In genomic region chr15:71786673-71787072, GRCh38 we compare ENCODE assay signal across 30 cellular contexts. TPM values are rescaled to one million over a fixed set of nuclear protein-coding genes. Genes with fewer than 3 reads are reported as not detected.
"Had no signal": no experiment of that assay in that cellular context is flagged by ENCODE, and none has a peak within 500 bp of the region (broad histone marks: within the 10 kb centered on the region; RNA-seq: fewer than 3 reads in every experiment).

No MANE protein-coding gene starts in this region.

- H3K27ac Mint-ChIP-seq: dendritic cell treated with granulocyte-macrophage colony-stimulating factor and Interleukin-4, amounts not matched to agents 40 ng/mL and 50 ng/mL, for 4 days; effector memory CD8-positive, alpha-beta T cell; endodermal cell; mesothelial cell of epicardium had no signal

- H3K4me1 Mint-ChIP-seq: endodermal cell, naive B cell had no signal

- H3K4me3 ChIP-seq: esophagus squamous epithelium, gastrocnemius medialis, heart right ventricle, left lung, lower lobe of right lung, mucosa of descending colon had no signal

- H3K9me3 Mint-ChIP-seq: dendritic cell treated with granulocyte-macrophage colony-stimulating factor and Interleukin-4, amounts not matched to agents 40 ng/mL and 50 ng/mL, for 4 days; effector memory CD8-positive, alpha-beta T cell; endodermal cell; mesothelial cell of epicardium; naive B cell had no signal

- FAIRE-seq: endometrium, islet of Langerhans, keratinocyte had no signal

- DNase-seq: cortex of kidney; effector CD8-positive, alpha-beta T cell; effector memory CD8-positive, alpha-beta T cell; endodermal cell; erythroblast; esophagus squamous epithelium; foreskin fibroblast; foreskin melanocyte; gastrocnemius medialis; glutamatergic neuron; heart right ventricle; hippocampal formation; left cardiac atrium; left lung; left ventricle myocardium superior; lower lobe of right lung; mesenchymal stem cell; mucosa of descending colon; naive B cell had no signal

- H3K36me3 ChIP-seq: esophagus squamous epithelium, gastrocnemius medialis, heart right ventricle, left lung, lower lobe of right lung had no signal

- H3K27me3 ChIP-seq: esophagus squamous epithelium, gastrocnemius medialis, heart right ventricle, left lung had no signal

- H3K4me3 Mint-ChIP-seq: dendritic cell treated with granulocyte-macrophage colony-stimulating factor and Interleukin-4, amounts not matched to agents 40 ng/mL and 50 ng/mL, for 4 days; effector memory CD8-positive, alpha-beta T cell; endodermal cell; mesothelial cell of epicardium had no signal

- H3K27ac ChIP-seq: epithelial cell of prostate, esophagus squamous epithelium, gastrocnemius medialis, heart right ventricle, left lung, lower lobe of right lung had no signal

- H3K4me1 ChIP-seq: esophagus squamous epithelium, gastrocnemius medialis, left lung, lower lobe of right lung had no signal

- ATAC-seq: effector memory CD8-positive, alpha-beta T cell; esophagus mucosa; gastrocnemius medialis; heart right ventricle; left cardiac atrium; left lung; left ventricle myocardium superior; lower lobe of right lung; mucosa of descending colon had no signal

- H3K9me3 ChIP-seq: esophagus squamous epithelium, gastrocnemius medialis, heart right ventricle, left lung, lower lobe of right lung, mucosa of descending colon had no signal

RNA-seq across cellular contexts. Expression of gene NR2E3, which starts 23.7 kb away (rescaled TPM):
- total RNA-seq: gastrocnemius medialis, kidney epithelial cell, left cardiac atrium, left ventricle myocardium superior, lower leg skin, lower lobe of right lung, mesenteric fat pad, myocyte had no signal
